In genomic region chr4:184408021-184408710, GRCh38 we compare ENCODE assay signal across 9 cellular contexts.
DNase-seq lines count a peak whose midpoint lies in the region; ATAC-seq and TF ChIP-seq lines count a peak whose summit lies in the region.
"Had no signal": no experiment of that assay in that cellular context is flagged by ENCODE, and none has a peak within 500 bp of the region (broad histone marks: within the 10 kb centered on the region; RNA-seq: fewer than 3 reads in every experiment).

No MANE protein-coding gene starts in this region.

- no peak for TF ChIP-seq POLR2A in breast epithelium (IDR thresholded peaks at IDR 0.05)

- H3K4me1 Mint-ChIP-seq in MCF 10A (ENCODE audit: insufficient read depth, unreplicated experiment), result peaks cover 8% of the 10 kb centered on the region

- H3K36me3 Mint-ChIP-seq in MCF 10A (ENCODE audit: insufficient read depth, unreplicated experiment), result peaks cover 72% of the 10 kb centered on the region

- no peaks in the 10 kb centered on the region for H3K27me3 Mint-ChIP-seq in MCF 10A (ENCODE audit: insufficient read depth, unreplicated experiment)

- H2AFZ ChIP-seq in hepatocyte, result no peak overlapping the region

- H3K9ac ChIP-seq in adipocyte (ENCODE audit: low read length), result peak overlapping the region; percentile 43

- POLR2A ChIA-PET in MCF 10A (lab: Yijun Ruan, JAX), result interaction anchor here (1.3 to 1.7 kb wide), 2 partner anchors 9 to 80 kb away, joined by 3 to 4 read pairs; no protein-coding TSS in a partner anchor

- no peaks in the 10 kb centered on the region for H3K9me3 Mint-ChIP-seq in MCF 10A (ENCODE audit: unreplicated experiment)

- no peak overlapping the region for H3K4me2 ChIP-seq in hepatocyte

- H3K4me3 ChIP-seq in breast epithelium, result peak overlapping the region in 1 of 3 donors; percentile 39
- peak overlapping the region; percentile 44 for H3K4me3 ChIP-seq in adipocyte (ENCODE audit: low read length)
- no peak overlapping the region for H3K4me3 ChIP-seq in hepatocyte
- H3K4me3 ChIP-seq in thymus (ENCODE audit: low read length), result no peak overlapping the region

- H3K27ac ChIP-seq in breast epithelium, result peak overlapping the region; percentile 74 to 75
- H3K27ac ChIP-seq in hepatocyte, result peak overlapping the region; percentile 37
- H3K27ac ChIP-seq in thymus (ENCODE audit: low read depth), result peak overlapping the region; percentile 61

- no peaks in the 10 kb centered on the region for H3K79me2 ChIP-seq in hepatocyte

- H4K20me1 ChIP-seq in hepatocyte (ENCODE audit: insufficient read depth, poor library complexity, severe bottlenecking), result no peaks in the 10 kb centered on the region

- intact Hi-C loops in breast epithelium (cut with DNase I; ENCODE audit: low total_unique reads), result no loop called here
- intact Hi-C loops in MCF 10A (cut with micrococcal nuclease), result no loop called here

- no peak for ATAC-seq in GM21360 (IDR thresholded peaks at IDR 0.05; ENCODE audit: unreplicated experiment)
- ATAC-seq in GM18861 (IDR thresholded peaks at IDR 0.05; ENCODE audit: unreplicated experiment), result no peak

- CTCF ChIA-PET in MCF 10A (lab: Yijun Ruan, JAX), result interaction anchor here (1.1 kb wide), 1 partner anchor 9 kb away, joined by 3 read pairs; no protein-coding TSS in a partner anchor

- H3K27ac Mint-ChIP-seq in MCF 10A (ENCODE audit: low read depth, unreplicated experiment), result no peak overlapping the region

- 87% methylated on average over 8 of the region's 8 CpGs for WGBS in hepatocyte (ENCODE audit: low lambda C conversion rate, missing lambda C conversion rate)
- 95% methylated on average over 8 of the region's 8 CpGs for WGBS in thymus

- H3K27me3 ChIP-seq in breast epithelium (no peaks in the 10 kb centered on the region), adipocyte (replicated peaks; ENCODE audit: control insufficient read depth, insufficient read depth, low read length) (no peaks in the 10 kb centered on the region), hepatocyte (no peaks in the 10 kb centered on the region), thymus (ENCODE audit: control insufficient read depth, insufficient read depth) (no peaks in the 10 kb centered on the region)

- no peak for DNase-seq in breast epithelium (ENCODE audit: low spot score in 2 of 2)
- DNase-seq in MCF 10A (ENCODE audit: unreplicated experiment), result no peak
- DNase-seq in adipocyte (ENCODE audit: low read depth), result peak; percentile 93
- DNase-seq in hepatocyte (ENCODE audit: low spot score), result no peak
- DNase-seq in NCI-H524 (lab: John Stamatoyannopoulos, UW), result no peak
- DNase-seq: DND-41 had no signal

- H3K4me3 Mint-ChIP-seq in MCF 10A (ENCODE audit: unreplicated experiment), result no peak overlapping the region

- H3K9me2 ChIP-seq in hepatocyte (replicated peaks; ENCODE audit: insufficient read depth), result no peaks in the 10 kb centered on the region

- TF ChIP-seq CTCF in breast epithelium (IDR thresholded peaks at IDR 0.05) (no peak), MCF 10A (IDR thresholded peaks at IDR 0.05; ENCODE audit: unreplicated experiment) (no peak), hepatocyte (IDR thresholded peaks at IDR 0.05; ENCODE audit: poor library complexity) (no peak)

- H3K9me3 ChIP-seq in breast epithelium (no peaks in the 10 kb centered on the region), adipocyte (ENCODE audit: control insufficient read depth, low read length) (no peaks in the 10 kb centered on the region), hepatocyte (ENCODE audit: low read depth) (no peaks in the 10 kb centered on the region), thymus (ENCODE audit: control insufficient read depth) (no peaks in the 10 kb centered on the region)

- H3K36me3 ChIP-seq in breast epithelium (no peaks in the 10 kb centered on the region), adipocyte (ENCODE audit: control insufficient read depth, insufficient read depth, low read length, severe bottlenecking) (peaks cover 42% of the 10 kb centered on the region), hepatocyte (replicated peaks; ENCODE audit: insufficient read depth, low read depth) (no peaks in the 10 kb centered on the region), thymus (ENCODE audit: control insufficient read depth, insufficient read depth) (peaks cover 50% of the 10 kb centered on the region)

- no TSS peak for BruUV-seq in MCF 10A (replicated peaks; lab: Mats Ljungman, UMichigan)

- no peaks in the 10 kb centered on the region for H3K4me1 ChIP-seq in breast epithelium
- peaks cover 33% of the 10 kb centered on the region for H3K4me1 ChIP-seq in adipocyte (ENCODE audit: control insufficient read depth, insufficient read depth, low read length)
- peaks cover 7% of the 10 kb centered on the region for H3K4me1 ChIP-seq in hepatocyte (ENCODE audit: insufficient read depth)
- H3K4me1 ChIP-seq in thymus (ENCODE audit: control insufficient read depth, insufficient read depth, low read length), result peaks cover 12% of the 10 kb centered on the region
